Comparison of ENCODE assay signal across 8 cellular contexts in genomic region chr12:116172224-116172849, GRCh38.
DNase-seq lines count a peak whose midpoint lies in the region; ATAC-seq and TF ChIP-seq lines count a peak whose summit lies in the region.

No MANE protein-coding gene starts in this region.

- no peak for TF ChIP-seq POLR2A in sigmoid colon (IDR thresholded peaks at IDR 0.05)

- ATAC-seq in GM21529 (IDR thresholded peaks at IDR 0.05; ENCODE audit: unreplicated experiment), result peak; percentile 92

- no peaks in the 10 kb centered on the region for H3K36me3 ChIP-seq in CD4-positive, alpha-beta memory T cell (ENCODE audit: insufficient read depth, low read length)
- H3K36me3 ChIP-seq in duodenal mucosa (ENCODE audit: control insufficient read depth in 1 of 2, insufficient read depth in 2 of 2, low read length in 2 of 2) (no peaks in the 10 kb centered on the region), sigmoid colon (no peaks in the 10 kb centered on the region), Caco-2 (ENCODE audit: control insufficient read depth, insufficient read depth, low read length) (no peaks in the 10 kb centered on the region)

- H3K4me1 ChIP-seq in CD4-positive, alpha-beta memory T cell (ENCODE audit: insufficient read depth, low read length), result peaks cover 57% of the 10 kb centered on the region
- H3K4me1 ChIP-seq in duodenal mucosa (ENCODE audit: control insufficient read depth in 1 of 2, insufficient read depth in 2 of 2, low read length in 2 of 2) (peaks cover 0 to 14% of the 10 kb centered on the region in 2 donors), sigmoid colon (peaks cover 0 to 35% (median 34%) of the 10 kb centered on the region in 4 donors), Caco-2 (no peaks in the 10 kb centered on the region)

- no TSS peak for BruUV-seq in Caco-2 (replicated peaks; lab: Mats Ljungman, UMichigan)

- no peak for TF ChIP-seq CTCF in sigmoid colon (IDR thresholded peaks at IDR 0.05)
- TF ChIP-seq CTCF in coronary artery (IDR thresholded peaks at IDR 0.05), result no peak
- TF ChIP-seq CTCF in Caco-2 (IDR thresholded peaks at IDR 0.05; ENCODE audit: insufficient read depth in 1 of 2, low read depth in 1 of 2, low read length in 1 of 2, severe bottlenecking in 1 of 2, unreplicated experiment in 1 of 2), result no peak

- H3K27me3 ChIP-seq in CD4-positive, alpha-beta memory T cell (ENCODE audit: insufficient read depth, low read length), result no peaks in the 10 kb centered on the region
- H3K27me3 ChIP-seq in duodenal mucosa (ENCODE audit: control insufficient read depth in 1 of 2, insufficient read depth in 2 of 2, low read length in 2 of 2) (no peaks in the 10 kb centered on the region), sigmoid colon (no peaks in the 10 kb centered on the region), Caco-2 (replicated peaks; ENCODE audit: control insufficient read depth, insufficient read depth, low read length) (no peaks in the 10 kb centered on the region)

- peak in 1 of 5 donors; percentile 3 for DNase-seq in CD4-positive, alpha-beta memory T cell
- DNase-seq in NOMO-1 treated with DMSO at 0.1 percent for 48 hours (lab: John Stamatoyannopoulos, UW; ENCODE audit: unreplicated experiment), result peak; percentile 66
- no peak for DNase-seq in sigmoid colon
- DNase-seq in NCI-H1417 treated with DMSO at 0.1 percent for 48 hours (lab: John Stamatoyannopoulos, UW), result no peak
- no peak for DNase-seq in coronary artery (ENCODE audit: low spot score)
- no peak for DNase-seq in Caco-2

- intact Hi-C loops in CD4-positive, alpha-beta memory T cell (cut with micrococcal nuclease), result no loop called here
- intact Hi-C loops in sigmoid colon (cut with DNase I), result no loop called here
- intact Hi-C loops in Caco-2 (cut with micrococcal nuclease; ENCODE audit: unreplicated experiment), result no loop called here

- H3K27me3 Mint-ChIP-seq in CD4-positive, alpha-beta memory T cell, result no peaks in the 10 kb centered on the region
- H3K27me3 Mint-ChIP-seq in Caco-2 (ENCODE audit: insufficient read depth, unreplicated experiment), result no peaks in the 10 kb centered on the region

- no peaks in the 10 kb centered on the region for H3K9me3 Mint-ChIP-seq in CD4-positive, alpha-beta memory T cell
- no peaks in the 10 kb centered on the region for H3K9me3 Mint-ChIP-seq in Caco-2 (ENCODE audit: unreplicated experiment)

- no peak overlapping the region for H3K9ac ChIP-seq in duodenal mucosa (ENCODE audit: low read depth in 1 of 2, low read length in 2 of 2)

- H3K36me3 Mint-ChIP-seq in CD4-positive, alpha-beta memory T cell, result no peaks in the 10 kb centered on the region
- H3K36me3 Mint-ChIP-seq in Caco-2 (ENCODE audit: insufficient read depth, unreplicated experiment), result peaks cover 27% of the 10 kb centered on the region

- peak overlapping the region; percentile 30 for H3K27ac ChIP-seq in CD4-positive, alpha-beta memory T cell (ENCODE audit: low read depth, low read length)
- H3K27ac ChIP-seq in duodenal mucosa (ENCODE audit: low read depth, low read length) (no peak overlapping the region), sigmoid colon (no peak overlapping the region), coronary artery (no peak overlapping the region)

- POLR2A ChIA-PET in CD4-positive, alpha-beta memory T cell (lab: Charles Lee; ENCODE audit: partially characterized antibody), result no interaction called here
- POLR2A ChIA-PET in Caco-2 (lab: Charles Lee), result no interaction called here

- no peaks in the 10 kb centered on the region for H3K9me3 ChIP-seq in CD4-positive, alpha-beta memory T cell (ENCODE audit: control insufficient read depth in 1 of 2, low read length in 2 of 2)
- H3K9me3 ChIP-seq in duodenal mucosa (ENCODE audit: control insufficient read depth in 1 of 2, low read length in 2 of 2), result no peaks in the 10 kb centered on the region
- H3K9me3 ChIP-seq in sigmoid colon, result no peaks in the 10 kb centered on the region
- no peaks in the 10 kb centered on the region for H3K9me3 ChIP-seq in Caco-2

- H3K27ac Mint-ChIP-seq in CD4-positive, alpha-beta memory T cell, result peak overlapping the region; percentile 2 to 62 (median 34)
- no peak overlapping the region for H3K27ac Mint-ChIP-seq in Caco-2 (ENCODE audit: unreplicated experiment)

- peaks cover 54 to 75% (median 62%) of the 10 kb centered on the region in 4 donors for H3K4me1 Mint-ChIP-seq in CD4-positive, alpha-beta memory T cell
- H3K4me1 Mint-ChIP-seq in Caco-2 (ENCODE audit: low read depth, unreplicated experiment), result peaks cover 29% of the 10 kb centered on the region

- no peak for TF ChIP-seq EP300 in sigmoid colon (IDR thresholded peaks at IDR 0.05)

- no peak overlapping the region for H3K4me3 ChIP-seq in CD4-positive, alpha-beta memory T cell (ENCODE audit: low read length in 2 of 2)
- H3K4me3 ChIP-seq in duodenal mucosa (ENCODE audit: low read depth in 1 of 2, low read length in 2 of 2), result peak overlapping the region; percentile 34 to 51
- no peak overlapping the region for H3K4me3 ChIP-seq in sigmoid colon
- H3K4me3 ChIP-seq in coronary artery, result no peak overlapping the region
- H3K4me3 ChIP-seq in Caco-2 (ENCODE audit: low read depth, low read length), result no peak overlapping the region

- WGBS in sigmoid colon, 2 donors, result 60 to 83% methylated on average over 10 of the region's 10 CpGs

- CTCF ChIA-PET in CD4-positive, alpha-beta memory T cell (lab: Charles Lee; ENCODE audit: partially characterized antibody), result interaction anchor here (0.8 to 1.2 kb wide), 2 partner anchors 11 to 428 kb away, joined by 3 read pairs; no protein-coding TSS in a partner anchor
- CTCF ChIA-PET in Caco-2 (lab: Charles Lee), result no interaction called here

- peak overlapping the region; percentile 65 to 78 (median 72) for H3K4me3 Mint-ChIP-seq in CD4-positive, alpha-beta memory T cell
- H3K4me3 Mint-ChIP-seq in Caco-2 (ENCODE audit: unreplicated experiment), result no peak overlapping the region

Comparison
In these comparisons a context has a peak if more than half of its experiments do, and no peak if none do; other contexts are left out.
1. H3K4me3 ChIP-seq: peak in duodenal mucosa (2 of 2); none in CD4-positive, alpha-beta memory T cell (0 of 2), sigmoid colon (0 of 4), coronary artery (single experiment) and Caco-2 (single experiment).